8 cellular contexts compared by ENCODE assay signal in the genomic region with DNA sequence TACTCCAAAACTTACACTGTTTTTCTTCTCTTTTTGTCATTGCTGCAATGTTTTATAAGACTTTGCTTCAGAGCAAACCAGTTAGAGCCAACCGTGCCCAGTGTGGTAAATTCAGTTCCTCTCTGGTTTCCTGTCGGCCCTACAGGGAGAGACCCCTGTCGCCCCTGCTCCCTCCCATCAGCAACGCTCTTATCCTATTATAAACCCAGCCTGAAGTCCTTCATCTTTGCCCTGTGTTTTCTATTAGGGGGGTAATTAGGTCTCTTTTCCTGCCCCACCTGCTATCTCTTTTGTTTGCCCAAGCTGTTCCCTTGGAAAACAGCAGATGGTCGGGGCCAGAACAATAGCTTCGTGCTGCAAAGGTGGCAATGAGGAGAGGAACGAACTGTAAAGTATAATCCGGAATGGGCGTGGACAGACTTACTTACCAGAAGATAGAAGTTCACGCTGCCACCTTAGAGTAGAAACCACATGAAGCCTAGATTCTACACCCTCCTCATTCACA. TPM values are rescaled to one million over a fixed set of nuclear protein-coding genes. Genes with fewer than 3 reads are reported as not detected.
A peak's percentile ranks its signal among the peaks of the same experiment; 100 is the strongest.
DNase-seq lines count a peak whose midpoint lies in the region; ATAC-seq and TF ChIP-seq lines count a peak whose summit lies in the region.
"Had no signal": no experiment of that assay in that cellular context is flagged by ENCODE, and none has a peak within 500 bp of the region (broad histone marks: within the 10 kb centered on the region; RNA-seq: fewer than 3 reads in every experiment).

No MANE protein-coding gene starts in this region.

- H3K27me3 ChIP-seq in neural progenitor cell, result no peaks in the 10 kb centered on the region

- no peak overlapping the region for H2AFZ ChIP-seq in neural progenitor cell (replicated peaks)

- no peaks in the 10 kb centered on the region for H3K36me3 ChIP-seq in neural progenitor cell

- DNase-seq in NCI-H187 (lab: John Stamatoyannopoulos, UW) (peak; percentile 33 to 60), SKM-1 treated with dmso at 0.1 percent for 144 hours (lab: John Stamatoyannopoulos, UW; ENCODE audit: unreplicated experiment) (peak; percentile 50), neural progenitor cell (ENCODE audit: low spot score) (peak; percentile 9), hepatic stellate cell (ENCODE audit: low spot score) (no peak), activated gamma-delta T cell (lab: John Stamatoyannopoulos, UW) (no peak)

- no peak overlapping the region for H3K4me3 Mint-ChIP-seq in neural progenitor cell

- H3K27ac Mint-ChIP-seq in neural progenitor cell, result no peak overlapping the region

- no peaks in the 10 kb centered on the region for H3K9me3 ChIP-seq in neural progenitor cell (ENCODE audit: low read depth)

- ATAC-seq in GM19468 (IDR thresholded peaks at IDR 0.05; ENCODE audit: extremely low read depth, unreplicated experiment), result peak; percentile 39
- no peak for ATAC-seq in HG03571 (IDR thresholded peaks at IDR 0.05; ENCODE audit: unreplicated experiment)
- ATAC-seq: Panc1 had no signal

- H3K27ac ChIP-seq in neural progenitor cell, result no peak overlapping the region

- H4K20me1 ChIP-seq in neural progenitor cell (ENCODE audit: low read depth), result no peaks in the 10 kb centered on the region

- no peaks in the 10 kb centered on the region for H3K4me1 Mint-ChIP-seq in neural progenitor cell

- no peaks in the 10 kb centered on the region for H3K27me3 Mint-ChIP-seq in neural progenitor cell (ENCODE audit: insufficient read depth, low read depth)

- no peak overlapping the region for H3K9ac ChIP-seq in neural progenitor cell

- no peak overlapping the region for H3K4me3 ChIP-seq in neural progenitor cell

- peaks cover 5% of the 10 kb centered on the region for H3K4me1 ChIP-seq in neural progenitor cell

- H3F3A ChIP-seq in neural progenitor cell (ENCODE audit: low read depth), result no peaks in the 10 kb centered on the region

- H3K36me3 Mint-ChIP-seq in neural progenitor cell, result no peaks in the 10 kb centered on the region

- H3K9me3 Mint-ChIP-seq in neural progenitor cell, result no peaks in the 10 kb centered on the region

- TF ChIP-seq CTCF in neural progenitor cell (IDR thresholded peaks at IDR 0.05), result no peak

- no peak overlapping the region for H3K4me2 ChIP-seq in neural progenitor cell

- H3K79me2 ChIP-seq in neural progenitor cell (ENCODE audit: low read depth), result no peaks in the 10 kb centered on the region

RNA-seq across cellular contexts. Expression of a gene that starts 21.4 kb away (rescaled TPM):
- 4.9 and 10.6 TPM in 2 replicates for total RNA-seq in neural progenitor cell (ENCODE audit: low replicate concordance)

Comparison
In these comparisons a context has a peak if more than half of its experiments do, and no peak if none do; other contexts are left out.
1. DNase-seq: peak in NCI-H187 (2 of 2), SKM-1 treated with dmso at 0.1 percent for 144 hours (single experiment) and neural progenitor cell (single experiment); none in hepatic stellate cell (single experiment) and activated gamma-delta T cell (single experiment).